Comparison of ENCODE assay signal across 1 cellular context in genomic region chr1:151540021-151540981, GRCh38.
A peak's percentile ranks its signal among the peaks of the same experiment; 100 is the strongest.
TF ChIP-seq lines count a peak whose summit lies in the region.

A gene with protein sequence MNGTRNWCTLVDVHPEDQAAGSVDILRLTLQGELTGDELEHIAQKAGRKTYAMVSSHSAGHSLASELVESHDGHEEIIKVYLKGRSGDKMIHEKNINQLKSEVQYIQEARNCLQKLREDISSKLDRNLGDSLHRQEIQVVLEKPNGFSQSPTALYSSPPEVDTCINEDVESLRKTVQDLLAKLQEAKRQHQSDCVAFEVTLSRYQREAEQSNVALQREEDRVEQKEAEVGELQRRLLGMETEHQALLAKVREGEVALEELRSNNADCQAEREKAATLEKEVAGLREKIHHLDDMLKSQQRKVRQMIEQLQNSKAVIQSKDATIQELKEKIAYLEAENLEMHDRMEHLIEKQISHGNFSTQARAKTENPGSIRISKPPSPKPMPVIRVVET (plus strand): TSS chr1:151540309. CDS start chr1:151540367, 58 bp downstream.

TF ChIP-seq in HepG2, 621 proteins besides CTCF, POLR2A, EP300 and RAD21 (continued from another document and continues in another):
- TF ChIP-seq, protein P1, sequence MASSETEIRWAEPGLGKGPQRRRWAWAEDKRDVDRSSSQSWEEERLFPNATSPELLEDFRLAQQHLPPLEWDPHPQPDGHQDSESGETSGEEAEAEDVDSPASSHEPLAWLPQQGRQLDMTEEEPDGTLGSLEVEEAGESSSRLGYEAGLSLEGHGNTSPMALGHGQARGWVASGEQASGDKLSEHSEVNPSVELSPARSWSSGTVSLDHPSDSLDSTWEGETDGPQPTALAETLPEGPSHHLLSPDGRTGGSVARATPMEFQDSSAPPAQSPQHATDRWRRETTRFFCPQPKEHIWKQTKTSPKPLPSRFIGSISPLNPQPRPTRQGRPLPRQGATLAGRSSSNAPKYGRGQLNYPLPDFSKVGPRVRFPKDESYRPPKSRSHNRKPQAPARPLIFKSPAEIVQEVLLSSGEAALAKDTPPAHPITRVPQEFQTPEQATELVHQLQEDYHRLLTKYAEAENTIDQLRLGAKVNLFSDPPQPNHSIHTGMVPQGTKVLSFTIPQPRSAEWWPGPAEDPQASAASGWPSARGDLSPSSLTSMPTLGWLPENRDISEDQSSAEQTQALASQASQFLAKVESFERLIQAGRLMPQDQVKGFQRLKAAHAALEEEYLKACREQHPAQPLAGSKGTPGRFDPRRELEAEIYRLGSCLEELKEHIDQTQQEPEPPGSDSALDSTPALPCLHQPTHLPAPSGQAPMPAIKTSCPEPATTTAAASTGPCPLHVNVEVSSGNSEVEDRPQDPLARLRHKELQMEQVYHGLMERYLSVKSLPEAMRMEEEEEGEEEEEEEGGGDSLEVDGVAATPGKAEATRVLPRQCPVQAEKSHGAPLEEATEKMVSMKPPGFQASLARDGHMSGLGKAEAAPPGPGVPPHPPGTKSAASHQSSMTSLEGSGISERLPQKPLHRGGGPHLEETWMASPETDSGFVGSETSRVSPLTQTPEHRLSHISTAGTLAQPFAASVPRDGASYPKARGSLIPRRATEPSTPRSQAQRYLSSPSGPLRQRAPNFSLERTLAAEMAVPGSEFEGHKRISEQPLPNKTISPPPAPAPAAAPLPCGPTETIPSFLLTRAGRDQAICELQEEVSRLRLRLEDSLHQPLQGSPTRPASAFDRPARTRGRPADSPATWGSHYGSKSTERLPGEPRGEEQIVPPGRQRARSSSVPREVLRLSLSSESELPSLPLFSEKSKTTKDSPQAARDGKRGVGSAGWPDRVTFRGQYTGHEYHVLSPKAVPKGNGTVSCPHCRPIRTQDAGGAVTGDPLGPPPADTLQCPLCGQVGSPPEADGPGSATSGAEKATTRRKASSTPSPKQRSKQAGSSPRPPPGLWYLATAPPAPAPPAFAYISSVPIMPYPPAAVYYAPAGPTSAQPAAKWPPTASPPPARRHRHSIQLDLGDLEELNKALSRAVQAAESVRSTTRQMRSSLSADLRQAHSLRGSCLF (CRISPR knock-in tag; IDR thresholded peaks at IDR 0.05; ENCODE audit: borderline replicate concordance) = no peak
- TF ChIP-seq HDAC2 (CRISPR knock-in tag; IDR thresholded peaks at IDR 0.05) (no peak), ZNF761 (CRISPR knock-in tag; conservative IDR thresholded peaks at IDR 0.05) (no peak), GPBP1L1 (CRISPR knock-in tag; IDR thresholded peaks at IDR 0.05) (no peak), USF2 (IDR thresholded peaks at IDR 0.05; ENCODE audit: low read depth, low read length) (no peak), USF2 (CRISPR knock-in tag; IDR thresholded peaks at IDR 0.05; ENCODE audit: borderline replicate concordance) (no peak), NBN (conservative IDR thresholded peaks at IDR 0.05) (no peak), RFX1 (IDR thresholded peaks at IDR 0.05) (no peak), ZBTB39 (CRISPR knock-in tag; IDR thresholded peaks at IDR 0.05) (no peak), ZNF24 (IDR thresholded peaks at IDR 0.05) (no peak), KDM4B (CRISPR knock-in tag; IDR thresholded peaks at IDR 0.05) (no peak), GFI1 (CRISPR knock-in tag; IDR thresholded peaks at IDR 0.05; ENCODE audit: borderline replicate concordance) (peak; percentile 42; the same call in 1 of the 2 replicates), ZNF383 (CRISPR knock-in tag; IDR thresholded peaks at IDR 0.05; ENCODE audit: borderline replicate concordance) (no peak), EEA1 (CRISPR knock-in tag; IDR thresholded peaks at IDR 0.05; ENCODE audit: borderline replicate concordance) (no peak), FOXA3 (CRISPR knock-in tag; IDR thresholded peaks at IDR 0.05) (no peak), EHMT2 (IDR thresholded peaks at IDR 0.05; ENCODE audit: borderline replicate concordance, low read depth, low read length) (no peak), ZBTB38 (CRISPR knock-in tag; IDR thresholded peaks at IDR 0.05) (no peak; the same call in 1 of the 2 replicates), LRRFIP1 (CRISPR knock-in tag; conservative IDR thresholded peaks at IDR 0.05) (no peak), BCL3 (CRISPR knock-in tag; IDR thresholded peaks at IDR 0.05) (peak; percentile 85), ARNT (IDR thresholded peaks at IDR 0.05) (no peak), GTF2F1 (IDR thresholded peaks at IDR 0.05; ENCODE audit: low read length) (peak; percentile 97), PHB2 (IDR thresholded peaks at IDR 0.05; ENCODE audit: partially characterized antibody) (no peak), DZIP1 (CRISPR knock-in tag; IDR thresholded peaks at IDR 0.05) (no peak), ZNF10 (CRISPR knock-in tag; IDR thresholded peaks at IDR 0.05; ENCODE audit: borderline replicate concordance, low read depth) (no peak), KAT2B (IDR thresholded peaks at IDR 0.05; ENCODE audit: borderline replicate concordance, low read depth, low read length) (no peak), TCF7 (IDR thresholded peaks at IDR 0.05; ENCODE audit: low read depth) (no peak)
- TF ChIP-seq, protein P2, sequence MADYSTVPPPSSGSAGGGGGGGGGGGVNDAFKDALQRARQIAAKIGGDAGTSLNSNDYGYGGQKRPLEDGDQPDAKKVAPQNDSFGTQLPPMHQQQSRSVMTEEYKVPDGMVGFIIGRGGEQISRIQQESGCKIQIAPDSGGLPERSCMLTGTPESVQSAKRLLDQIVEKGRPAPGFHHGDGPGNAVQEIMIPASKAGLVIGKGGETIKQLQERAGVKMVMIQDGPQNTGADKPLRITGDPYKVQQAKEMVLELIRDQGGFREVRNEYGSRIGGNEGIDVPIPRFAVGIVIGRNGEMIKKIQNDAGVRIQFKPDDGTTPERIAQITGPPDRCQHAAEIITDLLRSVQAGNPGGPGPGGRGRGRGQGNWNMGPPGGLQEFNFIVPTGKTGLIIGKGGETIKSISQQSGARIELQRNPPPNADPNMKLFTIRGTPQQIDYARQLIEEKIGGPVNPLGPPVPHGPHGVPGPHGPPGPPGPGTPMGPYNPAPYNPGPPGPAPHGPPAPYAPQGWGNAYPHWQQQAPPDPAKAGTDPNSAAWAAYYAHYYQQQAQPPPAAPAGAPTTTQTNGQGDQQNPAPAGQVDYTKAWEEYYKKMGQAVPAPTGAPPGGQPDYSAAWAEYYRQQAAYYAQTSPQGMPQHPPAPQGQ (CRISPR knock-in tag; IDR thresholded peaks at IDR 0.05; ENCODE audit: borderline replicate concordance) = no peak
- TF ChIP-seq, protein P3, sequence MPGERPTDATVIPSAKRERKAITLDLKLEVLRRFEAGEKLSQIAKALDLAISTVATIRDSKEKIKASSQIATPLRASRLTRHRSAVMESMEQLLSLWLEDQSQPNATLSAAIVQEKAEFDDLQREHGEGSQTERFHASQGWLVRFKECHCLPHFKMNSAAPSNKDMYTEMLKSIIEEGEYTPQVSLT (CRISPR knock-in tag; IDR thresholded peaks at IDR 0.05; ENCODE audit: borderline replicate concordance, low read depth) = no peak
- TF ChIP-seq, protein P4, sequence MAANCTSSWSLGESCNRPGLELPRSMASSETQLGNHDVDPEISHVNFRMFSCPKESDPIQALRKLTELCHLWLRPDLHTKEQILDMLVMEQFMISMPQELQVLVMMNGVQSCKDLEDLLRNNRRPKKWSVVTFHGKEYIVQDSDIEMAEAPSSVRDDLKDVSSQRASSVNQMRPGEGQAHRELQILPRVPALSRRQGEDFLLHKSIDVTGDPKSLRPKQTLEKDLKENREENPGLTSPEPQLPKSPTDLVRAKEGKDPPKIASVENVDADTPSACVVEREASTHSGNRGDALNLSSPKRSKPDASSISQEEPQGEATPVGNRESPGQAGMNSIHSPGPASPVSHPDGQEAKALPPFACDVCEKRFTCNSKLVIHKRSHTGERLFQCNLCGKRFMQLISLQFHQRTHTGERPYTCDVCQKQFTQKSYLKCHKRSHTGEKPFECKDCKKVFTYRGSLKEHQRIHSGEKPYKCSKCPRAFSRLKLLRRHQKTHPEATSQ (CRISPR knock-in tag; IDR thresholded peaks at IDR 0.05; ENCODE audit: borderline replicate concordance) = peak; percentile 91
- TF ChIP-seq, protein P5, sequence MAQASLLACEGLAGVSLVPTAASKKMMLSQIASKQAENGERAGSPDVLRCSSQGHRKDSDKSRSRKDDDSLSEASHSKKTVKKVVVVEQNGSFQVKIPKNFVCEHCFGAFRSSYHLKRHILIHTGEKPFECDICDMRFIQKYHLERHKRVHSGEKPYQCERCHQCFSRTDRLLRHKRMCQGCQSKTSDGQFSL (CRISPR knock-in tag; IDR thresholded peaks at IDR 0.05) = no peak
